In genomic region chr11:63537293-63538101, GRCh38 we compare ENCODE assay signal across 8 cellular contexts. TPM values are rescaled to one million over a fixed set of nuclear protein-coding genes. Genes with fewer than 3 reads are reported as not detected.
DNase-seq lines count a peak whose midpoint lies in the region; FAIRE-seq and TF ChIP-seq lines count a peak whose summit lies in the region.

No MANE protein-coding gene starts in this region.

- no peak for FAIRE-seq in D721Med (lab: Jason Lieb, UNC)

- H3K27me3 ChIP-seq in testis: no peaks in the 10 kb centered on the region

- H3K9me3 ChIP-seq in testis: no peaks in the 10 kb centered on the region

- peak overlapping the region; percentile 63 to 75 for H3K27ac ChIP-seq in testis

- no peaks in the 10 kb centered on the region for H3K36me3 ChIP-seq in testis (ENCODE audit: low read depth, missing control alignments)

- no peak for TF ChIP-seq POLR2A in testis (IDR thresholded peaks at IDR 0.05)

- H3K4me3 ChIP-seq in testis: peak overlapping the region; percentile 34 to 40

- peaks cover 22% of the 10 kb centered on the region for H3K4me1 ChIP-seq in testis

- DNase-seq in DMS 273 (lab: John Stamatoyannopoulos, UW; ENCODE audit: unreplicated experiment) (peak; percentile 87), NCI-H446 (lab: John Stamatoyannopoulos, UW) (peak; percentile 56 to 79), cerebellar nuclear complex (lab: John Stamatoyannopoulos, UW) (peak; percentile 84 to 93), medulla oblongata (ENCODE audit: extremely low spot score) (peak; percentile 88), testis (peak; percentile 75), NCI-H82 (lab: John Stamatoyannopoulos, UW) (no peak), D721Med (ENCODE audit: insufficient read length, low spot score) (no peak)
- DNase-seq in stimulated activated CD4-positive, alpha-beta T cell treated with anti-CD3 and anti-CD28 coated beads, Interleukin-1b, Interleukin-23, amount 100 ng/mL, for 48 hours: no peak

- no peak for TF ChIP-seq CTCF in testis (IDR thresholded peaks at IDR 0.05)
- TF ChIP-seq CTCF in D721Med (IDR thresholded peaks at IDR 0.05; ENCODE audit: insufficient read depth, missing control alignments): no peak

- intact Hi-C loops in testis (cut with DNase I; ENCODE audit: low total_unique reads): no loop called here

- 42 to 49% methylated on average over 8 of the region's 8 CpGs for WGBS in testis, 2 donors

RNA-seq across cellular contexts. Expression of gene PLAAT4, which starts 0.9 kb away (rescaled TPM):
- total RNA-seq in testis: 10 to 100 TPM in 1 of 2 donors, 1 to 10 TPM in 1; 9.8 to 14.2 TPM
- 35.0 TPM for polyA plus RNA-seq in testis (ENCODE audit: insufficient read depth, low read depth, low replicate concordance)

RNA-seq across cellular contexts. Expression of gene PLAAT2, which starts 25.7 kb away (rescaled TPM):
- total RNA-seq in testis: 1 to 10 TPM in 1 of 2 donors, under 1 TPM in 1; 0.43 to 1.2 TPM
- polyA plus RNA-seq in testis (ENCODE audit: insufficient read depth, low read depth, low replicate concordance): 0.66 TPM

RNA-seq across cellular contexts. Expression of gene LGALS12, which starts 31.6 kb away (rescaled TPM):
- total RNA-seq in testis: under 1 TPM in 1 of 2 donors, not detected in 1; 0.37 TPM
- not detected for polyA plus RNA-seq in testis (ENCODE audit: insufficient read depth, low read depth, low replicate concordance)

RNA-seq across cellular contexts. Expression of gene PLAAT5, which starts 46.5 kb away (rescaled TPM):
- 10 to 100 TPM; 60.6 to 92.8 TPM for total RNA-seq in testis
- polyA plus RNA-seq in testis (ENCODE audit: insufficient read depth, low read depth, low replicate concordance): 148 TPM

Comparison
In these comparisons a context has a peak if more than half of its experiments do, and no peak if none do; other contexts are left out.
1. DNase-seq: peak in DMS 273 (single experiment), NCI-H446 (2 of 2), cerebellar nuclear complex (2 of 2), medulla oblongata (single experiment) and testis (single experiment); none in NCI-H82 (single experiment), D721Med (single experiment) and stimulated activated CD4-positive, alpha-beta T cell treated with anti-CD3 and anti-CD28 coated beads, Interleukin-1b, Interleukin-23, amount 100 ng/mL, for 48 hours (single experiment).